Comparison of ENCODE assay signal across 24 cellular contexts in genomic region chrX:31014474-31014873, GRCh38. TPM values are rescaled to one million over a fixed set of nuclear protein-coding genes. Genes with fewer than 3 reads are reported as not detected.
"Had no signal": no experiment of that assay in that cellular context is flagged by ENCODE, and none has a peak within 500 bp of the region (broad histone marks: within the 10 kb centered on the region; RNA-seq: fewer than 3 reads in every experiment).

No MANE protein-coding gene starts in this region.

RNA-seq across cellular contexts. Expression of gene FTHL17, which starts 57.4 kb away (rescaled TPM):
- total RNA-seq: activated CD4-positive, alpha-beta memory T cell treated with anti-CD3 and anti-CD28 coated beads for 36 hours; activated CD4-positive, alpha-beta T cell treated with anti-CD3 and anti-CD28 coated beads for 36 hours; activated CD4-positive, alpha-beta T cell treated with anti-CD3 and anti-CD28 coated beads, Interleukin-2, amount 10 ng/mL, durations not matched to agents 24 days and 14 days; activated CD8-positive, alpha-beta memory T cell treated with anti-CD3 and anti-CD28 coated beads for 36 hours; activated CD8-positive, alpha-beta memory T cell treated with anti-CD3 and anti-CD28 coated beads, Interleukin-2, amount 10 ng/mL, durations not matched to agents 7 days and 5 days; activated CD8-positive, alpha-beta T cell treated with anti-CD3 and anti-CD28 coated beads, Interleukin-2, amount 10 ng/mL, durations not matched to agents 7 days and 5 days; activated naive CD4-positive, alpha-beta T cell treated with anti-CD3 and anti-CD28 coated beads for 36 hours; activated naive CD8-positive, alpha-beta T cell treated with anti-CD3 and anti-CD28 coated beads for 36 hours; activated T-helper 1 cell treated with anti-CD3 and anti-CD28 coated beads, Interleukin-12 subunit alpha, Interleukin-12 subunit beta, Interleukin-2, Interleukin-4 antibody, amounts not matched to agents 30 ng/mL and 10 ng/mL and 1 ng/mL, durations not matched to agents 14 hours and 24 hours and 36 hours; activated T-helper 2 cell treated with anti-CD3 and anti-CD28 coated beads, Interferon-gamma antibody, Interleukin-2, Interleukin-4, amounts not matched to agents 10 μg/mL and 5 μg/mL and 100 μg/mL, durations not matched to agents 14 hours and 24 hours and 36 hours; adrenal gland; aorta; body of pancreas; chondrocyte; dermis blood vessel endothelial cell; endothelial cell of umbilical vein; esophagus squamous epithelium; fibroblast of lung; fibroblast of villous mesenchyme; gastroesophageal sphincter; glomerular endothelial cell; heart right ventricle; T-helper 17 cell had no signal
- polyA plus RNA-seq: adrenal gland, aorta, endothelial cell of umbilical vein, esophagus, fibroblast of lung, heart right ventricle had no signal
